ENCODE assay signal across 18 cellular contexts in genomic region chr2:15299904-15300528, GRCh38.
"Had no signal": no experiment of that assay in that cellular context is flagged by ENCODE, and none has a peak within 500 bp of the region (broad histone marks: within the 10 kb centered on the region; RNA-seq: fewer than 3 reads in every experiment).

No MANE protein-coding gene starts in this region.

- H3K4me1 Mint-ChIP-seq: central memory CD8-positive, alpha-beta T cell; naive B cell; stimulated activated memory B cell treated with anti-CD40 and anti-IgM and Interleukin-4, amounts not matched to agents 10 μg/mL and 1 μg/mL and 100 μg/mL, for 72 hours had no signal

- H3K27me3 ChIP-seq: brain microvascular endothelial cell, gastroesophageal sphincter, left lung, tibial artery had no signal

- H3K4me3 ChIP-seq: gastroesophageal sphincter, left lung, tibial artery had no signal

- H3K27me3 Mint-ChIP-seq: activated T-helper 17 cell treated with anti-CD3 and anti-CD28 coated beads, Interleukin-2, amount 50 U/mL, for 72 hours; central memory CD8-positive, alpha-beta T cell; naive B cell; stimulated activated memory B cell treated with anti-CD40 and anti-IgM and Interleukin-4, amounts not matched to agents 10 μg/mL and 1 μg/mL and 100 μg/mL, for 72 hours had no signal

- ATAC-seq: activated T-helper 17 cell treated with anti-CD3 and anti-CD28 coated beads, Interleukin-2, amount 50 U/mL, for 72 hours; gastroesophageal sphincter; left lung; stimulated activated memory B cell treated with anti-CD40 and anti-IgM and Interleukin-4, amounts not matched to agents 10 μg/mL and 1 μg/mL and 100 μg/mL, for 72 hours had no signal

- H3K4me3 Mint-ChIP-seq: activated T-helper 17 cell treated with anti-CD3 and anti-CD28 coated beads, Interleukin-2, amount 50 U/mL, for 72 hours; central memory CD8-positive, alpha-beta T cell; naive B cell; stimulated activated memory B cell treated with anti-CD40 and anti-IgM and Interleukin-4, amounts not matched to agents 10 μg/mL and 1 μg/mL and 100 μg/mL, for 72 hours had no signal

- H3K4me1 ChIP-seq: gastroesophageal sphincter, left lung, tibial artery had no signal

- H3K27ac ChIP-seq: brain microvascular endothelial cell, epithelial cell of prostate, gastroesophageal sphincter, left lung, tibial artery had no signal

- H3K9me3 ChIP-seq: gastroesophageal sphincter, left lung, tibial artery had no signal

- DNase-seq: activated CD4-positive, alpha-beta T cell treated with anti-CD3 and anti-CD28 coated beads, Interleukin-2, amount 50 U/mL, for 1 hour; activated CD4-positive, CD25-positive, alpha-beta regulatory T cell; activated naive CD4-positive, alpha-beta T cell treated with Interleukin-2 at 50 U/mL for 16 hours; activated T-cell treated with anti-CD3 and anti-CD28 coated beads for 4 hours; amniotic stem cell; brain microvascular endothelial cell; effector CD8-positive, alpha-beta T cell; left lung; mammary epithelial cell; naive B cell; retina; T-helper 2 cell; tibial artery had no signal

- H3K9me3 Mint-ChIP-seq: activated T-helper 17 cell treated with anti-CD3 and anti-CD28 coated beads, Interleukin-2, amount 50 U/mL, for 72 hours; central memory CD8-positive, alpha-beta T cell; stimulated activated memory B cell treated with anti-CD40 and anti-IgM and Interleukin-4, amounts not matched to agents 10 μg/mL and 1 μg/mL and 100 μg/mL, for 72 hours had no signal

- H3K27ac Mint-ChIP-seq: activated T-helper 17 cell treated with anti-CD3 and anti-CD28 coated beads, Interleukin-2, amount 50 U/mL, for 72 hours; stimulated activated memory B cell treated with anti-CD40 and anti-IgM and Interleukin-4, amounts not matched to agents 10 μg/mL and 1 μg/mL and 100 μg/mL, for 72 hours had no signal
